16 cellular contexts compared by ENCODE assay signal in genomic region chr2:114056294-114057143, GRCh38.
DNase-seq lines count a peak whose midpoint lies in the region; ATAC-seq and TF ChIP-seq lines count a peak whose summit lies in the region.
"Had no signal": no experiment of that assay in that cellular context is flagged by ENCODE, and none has a peak within 500 bp of the region (broad histone marks: within the 10 kb centered on the region; RNA-seq: fewer than 3 reads in every experiment).

No MANE protein-coding gene starts in this region.

- H3K4me1 ChIP-seq in esophagus muscularis mucosa = no peaks in the 10 kb centered on the region
- H3K4me1 ChIP-seq: suprapubic skin had no signal

- ATAC-seq in GM18520 (IDR thresholded peaks at IDR 0.05; ENCODE audit: unreplicated experiment) (peak; percentile 88), GM21423 (IDR thresholded peaks at IDR 0.05; ENCODE audit: unreplicated experiment) (peak; percentile 58), HG02885 (IDR thresholded peaks at IDR 0.05; ENCODE audit: poor library complexity, unreplicated experiment) (peak; percentile 87)
- ATAC-seq: activated T-helper 17 cell treated with anti-CD3 and anti-CD28 coated beads, Interleukin-2, amount 50 U/mL, for 72 hours; Right ventricle myocardium inferior had no signal

- H3K36me3 ChIP-seq in esophagus muscularis mucosa = no peaks in the 10 kb centered on the region
- H3K36me3 ChIP-seq: suprapubic skin had no signal

- no peak for TF ChIP-seq CTCF in esophagus muscularis mucosa (IDR thresholded peaks at IDR 0.05)

- H3K27me3 ChIP-seq in esophagus muscularis mucosa = no peaks in the 10 kb centered on the region
- H3K27me3 ChIP-seq: suprapubic skin had no signal

- WGBS in esophagus muscularis mucosa = 76% methylated on average over 6 of the region's 6 CpGs

- DNase-seq in esophagus muscularis mucosa (ENCODE audit: extremely low spot score) = peak; percentile 53
- DNase-seq in NCI-H1417 (lab: John Stamatoyannopoulos, UW) = no peak
- no peak for DNase-seq in SW480 (ENCODE audit: low spot score)
- DNase-seq in ecto neural progenitor cell (ENCODE audit: low spot score) = no peak
- no peak for DNase-seq in SKM-1 (lab: John Stamatoyannopoulos, UW; ENCODE audit: unreplicated experiment)
- DNase-seq: CD8-positive, alpha-beta memory T cell; GOT3; NCI-H1092; NCI-H2081 treated with DMSO at 0.1 percent for 48 hours; NCI-H510A treated with DMSO at 0.1 percent for 48 hours had no signal

- intact Hi-C loops in esophagus muscularis mucosa (cut with DNase I) = no loop called here

- H3K27ac ChIP-seq in esophagus muscularis mucosa (replicated peaks in 1 of 4) = no peak overlapping the region
- H3K27ac ChIP-seq: suprapubic skin had no signal

- no peak for TF ChIP-seq POLR2A in esophagus muscularis mucosa (IDR thresholded peaks at IDR 0.05; ENCODE audit: low read depth)

- no peak overlapping the region for H3K4me3 ChIP-seq in esophagus muscularis mucosa
- H3K4me3 ChIP-seq: suprapubic skin had no signal

- peaks cover 0 to under 1% (median 0%) of the 10 kb centered on the region in 4 donors for H3K9me3 ChIP-seq in esophagus muscularis mucosa
- H3K9me3 ChIP-seq: suprapubic skin had no signal

- no peak for TF ChIP-seq EP300 in esophagus muscularis mucosa (IDR thresholded peaks at IDR 0.05)
